ENCODE assay signal across 25 cellular contexts in the genomic region with DNA sequence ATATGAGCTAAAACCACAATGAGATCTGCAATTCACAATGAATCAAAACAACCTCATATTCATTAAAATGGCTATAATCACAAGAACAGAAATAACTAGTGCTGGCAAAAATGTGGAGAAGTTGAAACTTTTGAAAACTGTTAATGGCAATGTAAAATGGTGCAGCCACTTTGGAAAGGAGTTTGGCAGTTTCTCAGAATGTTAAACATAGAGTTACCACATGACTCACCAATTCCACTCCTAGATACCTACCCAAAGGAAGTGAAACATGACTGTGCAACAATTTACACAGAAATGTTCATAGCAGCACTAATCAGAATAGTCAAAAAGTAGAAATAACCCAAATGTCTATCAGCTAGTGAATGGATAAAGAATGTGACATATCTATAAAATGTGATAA.
DNase-seq lines count a peak whose midpoint lies in the region; ATAC-seq and TF ChIP-seq lines count a peak whose summit lies in the region.
"Had no signal": no experiment of that assay in that cellular context is flagged by ENCODE, and none has a peak within 500 bp of the region (broad histone marks: within the 10 kb centered on the region; RNA-seq: fewer than 3 reads in every experiment).

No MANE protein-coding gene starts in this region.

- peak; percentile 46 for DNase-seq in amniotic epithelial cell (ENCODE audit: low read depth)
- peak; percentile 14 to 56 for DNase-seq in foreskin keratinocyte
- no peak for DNase-seq in A673 (ENCODE audit: low spot score)
- no peak for DNase-seq in OCI-M1 (lab: John Stamatoyannopoulos, UW)
- DNase-seq in NCI-H146 (lab: John Stamatoyannopoulos, UW), result no peak
- no peak for DNase-seq in NCI-H82 (lab: John Stamatoyannopoulos, UW)
- DNase-seq: activated CD4-positive, alpha-beta T cell treated with anti-CD3 and anti-CD28 coated beads, Interleukin-2, amount 50 U/mL, for 1 hour; activated CD8-positive, alpha-beta memory T cell treated with anti-CD3 and anti-CD28 coated beads, Interleukin-2, amount 50 U/mL, for 48 hours; activated effector memory CD4-positive, alpha-beta T cell treated with anti-CD3 and anti-CD28 coated beads, Interleukin-2, amount 50 U/mL, for 16 hours; CD4-positive, CD25-positive, alpha-beta regulatory T cell; colonic mucosa; DMS79; foreskin melanocyte; naive thymus-derived CD8-positive, alpha-beta T cell; NCI-H1092; NCI-H2081 treated with DMSO at 0.1 percent for 48 hours; NCI-H510A; right cardiac atrium had no signal

- ATAC-seq in GM18498 (IDR thresholded peaks at IDR 0.05; ENCODE audit: unreplicated experiment), result peak; percentile 47
- peak; percentile 66 for ATAC-seq in HG03378 (IDR thresholded peaks at IDR 0.05; ENCODE audit: unreplicated experiment)
- peak; percentile 70 for ATAC-seq in foreskin keratinocyte
- ATAC-seq: K562; naive thymus-derived CD8-positive, alpha-beta T cell; right cardiac atrium; Right ventricle myocardium inferior; stimulated activated memory B cell treated with anti-CD40 and anti-IgM and Interleukin-4, amounts not matched to agents 10 μg/mL and 1 μg/mL and 100 μg/mL, for 72 hours had no signal

- H3K36me3 ChIP-seq in A673 (ENCODE audit: insufficient read depth, low read length, poor library complexity, severe bottlenecking), result no peaks in the 10 kb centered on the region
- H3K36me3 ChIP-seq: ascending aorta, colonic mucosa, HAP-1 had no signal

- intact Hi-C loops in A673 (cut with micrococcal nuclease; ENCODE audit: unreplicated experiment), result no loop called here

- H3K27ac ChIP-seq in foreskin keratinocyte (no peak overlapping the region), A673 (ENCODE audit: low read depth, low read length, poor library complexity, severe bottlenecking) (no peak overlapping the region)
- H3K27ac ChIP-seq: ascending aorta, colonic mucosa had no signal

- H3K27me3 ChIP-seq in foreskin keratinocyte (no peaks in the 10 kb centered on the region), A673 (replicated peaks; ENCODE audit: insufficient read depth, low read depth, low read length, poor library complexity) (no peaks in the 10 kb centered on the region)
- H3K27me3 ChIP-seq: ascending aorta, colonic mucosa had no signal

- H3K9me3 ChIP-seq in A673 (ENCODE audit: low read depth, low read length, poor library complexity, severe bottlenecking), result no peaks in the 10 kb centered on the region
- H3K9me3 ChIP-seq: ascending aorta, colonic mucosa, HAP-1 had no signal

- BruUV-seq in A673 (replicated peaks; lab: Mats Ljungman, UMichigan), result no TSS peak

- H3K4me1 ChIP-seq in foreskin keratinocyte, result no peaks in the 10 kb centered on the region
- H3K4me1 ChIP-seq in A673 (ENCODE audit: insufficient read depth, low read length, poor library complexity, severe bottlenecking), result no peaks in the 10 kb centered on the region
- H3K4me1 ChIP-seq: ascending aorta, colonic mucosa, HAP-1 had no signal

- POLR2A ChIA-PET in A673 (lab: Charles Lee; ENCODE audit: low non-redundant PET), result no interaction called here

- TF ChIP-seq CTCF in foreskin keratinocyte (conservative IDR thresholded peaks at IDR 0.05), result no peak
- TF ChIP-seq CTCF in A673 (conservative IDR thresholded peaks at IDR 0.05; ENCODE audit: low read depth, low read length), result no peak

- H3K4me3 ChIP-seq in A673 (ENCODE audit: low read depth, low read length, poor library complexity, severe bottlenecking), result no peak overlapping the region
- H3K4me3 ChIP-seq: ascending aorta, colonic mucosa, HAP-1, K562 had no signal

- CTCF ChIA-PET in A673 (lab: Charles Lee), result no interaction called here

Comparison
In these comparisons a context has a peak if more than half of its experiments do, and no peak if none do; other contexts are left out.
1. DNase-seq: peak in amniotic epithelial cell (single experiment) and foreskin keratinocyte (2 of 2); none in A673 (single experiment), OCI-M1 (single experiment), NCI-H146 (single experiment) and NCI-H82 (single experiment).
2. Peak in every context shown above with its lines, with median percentiles within 50 percentile points of each other: ATAC-seq.